1 cellular context compared by ENCODE assay signal in genomic region chr3:195931582-195932273, GRCh38.
TF ChIP-seq lines count a peak whose summit lies in the region.

No MANE protein-coding gene starts in this region.

TF ChIP-seq in HepG2, 621 proteins besides CTCF, POLR2A, EP300 and RAD21 (continued from another document):
- no peak for TF ChIP-seq ZBTB39 (CRISPR knock-in tag; IDR thresholded peaks at IDR 0.05)
- TF ChIP-seq ZFY (CRISPR knock-in tag; IDR thresholded peaks at IDR 0.05), result no peak
- no peak for TF ChIP-seq RCOR2 (CRISPR knock-in tag; IDR thresholded peaks at IDR 0.05)
- TF ChIP-seq ZNF724P (CRISPR knock-in tag; IDR thresholded peaks at IDR 0.05; ENCODE audit: borderline replicate concordance), result no peak
- no peak for TF ChIP-seq MATR3 (CRISPR knock-in tag; IDR thresholded peaks at IDR 0.05)
- TF ChIP-seq ZNF276 (CRISPR knock-in tag; IDR thresholded peaks at IDR 0.05; ENCODE audit: low read depth), result no peak
- no peak for TF ChIP-seq PCBP2 (optimal IDR thresholded peaks at IDR 0.05; ENCODE audit: low read depth, low read length, poor library complexity, severe bottlenecking)
- no peak for TF ChIP-seq SIX4 (CRISPR knock-in tag; IDR thresholded peaks at IDR 0.05)
